ENCODE assay signal across 9 cellular contexts in genomic region chr18:74963820-74964446, GRCh38.
DNase-seq lines count a peak whose midpoint lies in the region; ATAC-seq, FAIRE-seq and TF ChIP-seq lines count a peak whose summit lies in the region.
"Had no signal": no experiment of that assay in that cellular context is flagged by ENCODE, and none has a peak within 500 bp of the region (broad histone marks: within the 10 kb centered on the region; RNA-seq: fewer than 3 reads in every experiment).

No MANE protein-coding gene starts in this region.

- no peak overlapping the region for H3K4me3 ChIP-seq in bronchial epithelial cell (ENCODE audit: low read depth, low read length)
- H3K4me3 ChIP-seq: gastrocnemius medialis had no signal

- no peaks in the 10 kb centered on the region for H3K27me3 ChIP-seq in bronchial epithelial cell (ENCODE audit: control insufficient read depth, insufficient read depth, low read length)
- H3K27me3 ChIP-seq: gastrocnemius medialis had no signal

- ATAC-seq in GM18858 (IDR thresholded peaks at IDR 0.05; ENCODE audit: unreplicated experiment), result peak; percentile 57
- peak; percentile 85 for ATAC-seq in HG03095 (IDR thresholded peaks at IDR 0.05; ENCODE audit: unreplicated experiment)

- no peaks in the 10 kb centered on the region for H3K36me3 ChIP-seq in bronchial epithelial cell (ENCODE audit: control insufficient read depth, insufficient read depth, low read length)
- H3K36me3 ChIP-seq: gastrocnemius medialis had no signal

- DNase-seq in AML-193 (lab: John Stamatoyannopoulos, UW) (peak; percentile 58 to 71), NCI-H345 (lab: John Stamatoyannopoulos, UW) (peak; percentile 60), bronchial epithelial cell (ENCODE audit: low read depth) (peak; percentile 70), lung microvascular endothelial cell (ENCODE audit: low read depth in 2 of 2) (peak; percentile 60 to 68), GM19240 (ENCODE audit: insufficient read length, low spot score) (no peak), NCI-H226 (no peak)
- DNase-seq: gastrocnemius medialis had no signal

- peak; percentile 62 for TF ChIP-seq CTCF in bronchial epithelial cell (IDR thresholded peaks at IDR 0.05; ENCODE audit: insufficient read depth, low read length, severe bottlenecking)

- FAIRE-seq in bronchial epithelial cell (lab: Jason Lieb, UNC), result no peak

Comparison
In these comparisons a context has a peak if more than half of its experiments do, and no peak if none do; other contexts are left out.
1. DNase-seq: peak in AML-193 (2 of 2), NCI-H345 (single experiment), bronchial epithelial cell (single experiment) and lung microvascular endothelial cell (2 of 2); none in GM19240 (single experiment) and NCI-H226 (single experiment).